ENCODE assay signal across 1 cellular context in genomic region chr12:93081810-93082165, GRCh38.
TF ChIP-seq lines count a peak whose summit lies in the region.

No MANE protein-coding gene starts in this region.

TF ChIP-seq in IMR-90, 13 proteins besides CTCF, POLR2A, EP300 and RAD21:
- TF ChIP-seq BHLHE40 (IDR thresholded peaks at IDR 0.05; ENCODE audit: low read depth, low read length): no peak
- no peak for TF ChIP-seq SMC3 (IDR thresholded peaks at IDR 0.05; ENCODE audit: low read depth, low read length)
